ENCODE assay signal across 3 cellular contexts in the genomic region with DNA sequence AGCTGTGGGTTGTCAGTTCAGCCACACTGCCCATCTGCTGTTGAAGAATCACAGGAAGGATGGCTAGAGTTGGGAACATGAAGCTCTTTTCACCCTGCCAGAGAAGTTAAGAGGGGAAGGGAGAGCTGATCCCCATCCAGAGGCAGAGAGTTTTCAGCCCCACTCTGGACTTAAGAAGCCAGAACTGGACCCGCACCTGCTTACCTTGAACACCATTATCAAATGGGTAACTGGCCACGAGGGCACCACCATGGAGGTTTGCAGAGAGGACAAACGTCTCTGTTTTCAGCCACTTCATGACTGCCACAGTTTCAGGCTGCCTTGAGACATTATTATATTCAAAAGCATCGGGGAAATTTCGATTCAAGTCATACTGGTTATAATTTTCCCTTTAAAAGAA.
"Had no signal": no experiment of that assay in that cellular context is flagged by ENCODE, and none has a peak within 500 bp of the region (broad histone marks: within the 10 kb centered on the region; RNA-seq: fewer than 3 reads in every experiment).

No MANE protein-coding gene starts in this region.

- ATAC-seq: GM12878 had no signal

- H3K4me3 ChIP-seq: GM12878 had no signal

- DNase-seq: GDM1, GF-D8 had no signal
